8 cellular contexts compared by ENCODE assay signal in the genomic region with DNA sequence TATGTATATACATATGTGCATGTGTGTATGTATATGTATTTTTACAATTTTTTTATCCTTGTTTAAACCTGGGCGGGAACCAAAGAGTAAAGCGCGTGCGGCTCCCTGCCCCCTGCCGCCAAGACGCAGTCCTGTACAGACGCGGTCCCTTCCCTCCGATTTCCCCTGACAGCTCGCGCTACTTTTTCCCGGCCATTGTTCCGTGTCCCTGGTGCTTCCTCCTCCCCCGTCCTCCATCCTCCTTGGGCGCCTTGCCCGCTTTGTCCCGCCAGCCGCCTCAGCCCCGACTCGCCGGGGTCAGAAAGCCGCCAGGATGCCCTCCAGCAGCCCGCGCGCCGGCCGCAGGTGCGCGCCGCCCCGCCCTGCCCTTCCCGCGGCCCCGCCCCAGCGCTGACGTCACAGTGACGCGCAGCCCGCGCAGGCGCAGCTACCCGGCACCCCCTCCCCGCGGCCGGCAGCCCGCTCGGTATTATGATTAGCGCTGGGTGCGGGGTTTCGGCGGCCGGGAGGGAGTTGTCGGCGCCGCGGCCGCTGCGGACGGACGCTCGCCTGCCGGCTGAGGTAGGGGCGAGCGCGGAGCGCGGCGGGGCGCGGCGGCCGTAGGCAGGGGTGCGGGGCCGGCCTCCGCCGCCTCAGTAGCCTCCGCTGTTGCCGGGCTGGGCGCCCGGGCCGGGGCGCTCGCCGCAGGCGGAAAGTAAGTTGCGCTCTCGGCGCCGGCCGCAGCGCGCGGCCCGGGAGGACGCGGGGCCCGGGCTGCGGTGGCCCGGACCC. TPM values are rescaled to one million over a fixed set of nuclear protein-coding genes. Genes with fewer than 3 reads are reported as not detected.
DNase-seq lines count a peak whose midpoint lies in the region; ATAC-seq and TF ChIP-seq lines count a peak whose summit lies in the region.

SNRK (plus strand) TSS at position 426 of the 771 bp plus-strand sequence. CDS start 16,664 bp downstream, outside the sequence.

- peak; percentile 56 for TF ChIP-seq CTCF in foreskin keratinocyte (conservative IDR thresholded peaks at IDR 0.05)

- no peaks in the 10 kb centered on the region for H3K27me3 ChIP-seq in foreskin keratinocyte
- peaks cover 7% of the 10 kb centered on the region for H3K27me3 ChIP-seq in neuron (ENCODE audit: insufficient read depth, low read length)
- no peaks in the 10 kb centered on the region for H3K27me3 ChIP-seq in subcutaneous abdominal adipose tissue (ENCODE audit: control insufficient read depth in 5 of 5, insufficient read depth in 4 of 5, low read length in 5 of 5)

- ATAC-seq in GM21423 (IDR thresholded peaks at IDR 0.05; ENCODE audit: unreplicated experiment) (peak; percentile 83), foreskin keratinocyte (peak; percentile 87)

- H3K27ac ChIP-seq in foreskin keratinocyte (peak within 1 kb of the TSS; percentile 87), subcutaneous abdominal adipose tissue (ENCODE audit: low read depth, low read length) (peak within 1 kb of the TSS; percentile 96)

- no peaks in the 10 kb centered on the region for H3K9me3 ChIP-seq in neuron (ENCODE audit: low read length)
- no peaks in the 10 kb centered on the region for H3K9me3 ChIP-seq in subcutaneous abdominal adipose tissue (ENCODE audit: control insufficient read depth in 5 of 5, low read length in 5 of 5)

- peaks cover 29% of the 10 kb centered on the region for H3K4me1 ChIP-seq in foreskin keratinocyte
- H3K4me1 ChIP-seq in neuron (ENCODE audit: insufficient read depth, low read length), result peaks cover 20% of the 10 kb centered on the region
- peaks cover 10 to 61% (median 53%) of the 10 kb centered on the region in 5 donors for H3K4me1 ChIP-seq in subcutaneous abdominal adipose tissue (ENCODE audit: control insufficient read depth in 5 of 5, insufficient read depth in 5 of 5, low read length in 5 of 5)

- H2AFZ ChIP-seq in neuron (ENCODE audit: low read depth, low read length), result peak within 1 kb of the TSS; percentile 85

- H3K9ac ChIP-seq in subcutaneous abdominal adipose tissue (ENCODE audit: low read length in 5 of 5), result peak within 1 kb of the TSS; percentile 82 to 94 (median 91)

- peak; percentile 1 for DNase-seq in DMS53 treated with DMSO at 0.1 percent for 48 hours (lab: John Stamatoyannopoulos, UW; ENCODE audit: unreplicated experiment)
- peak; percentile 89 for DNase-seq in HuH-7 (ENCODE audit: low spot score)
- DNase-seq in SHP77 treated with DMSO at 0.1 percent for 48 hours (lab: John Stamatoyannopoulos, UW), result peak; percentile 5
- peak; percentile 92 for DNase-seq in activated gamma-delta T cell treated with Interleukin-2 at 50 U/mL for 16 hours
- DNase-seq in foreskin keratinocyte, result peak in 1 of 2 donors; percentile 60

- H3K36me3 ChIP-seq in neuron (ENCODE audit: insufficient read depth, low read length) (peaks cover 7% of the 10 kb centered on the region), subcutaneous abdominal adipose tissue (ENCODE audit: control insufficient read depth in 5 of 5, insufficient read depth in 5 of 5, low read length in 5 of 5) (peaks cover 0 to 14% (median 5%) of the 10 kb centered on the region in 5 donors)

- H3K4me3 ChIP-seq in neuron (ENCODE audit: low read length), result peak within 1 kb of the TSS; percentile 78
- H3K4me3 ChIP-seq in subcutaneous abdominal adipose tissue (ENCODE audit: low read depth in 1 of 5, low read length in 5 of 5), result peak within 1 kb of the TSS; percentile 75 to 93 (median 92)

RNA-seq across cellular contexts. Expression of gene SNRK, which starts in this region (rescaled TPM):
- 29.4 and 36.0 TPM in 2 replicates for total RNA-seq in foreskin keratinocyte
- 6.0 and 7.2 TPM in 2 replicates for polyA plus RNA-seq in foreskin keratinocyte
